ENCODE assay signal across 17 cellular contexts in the genomic region with DNA sequence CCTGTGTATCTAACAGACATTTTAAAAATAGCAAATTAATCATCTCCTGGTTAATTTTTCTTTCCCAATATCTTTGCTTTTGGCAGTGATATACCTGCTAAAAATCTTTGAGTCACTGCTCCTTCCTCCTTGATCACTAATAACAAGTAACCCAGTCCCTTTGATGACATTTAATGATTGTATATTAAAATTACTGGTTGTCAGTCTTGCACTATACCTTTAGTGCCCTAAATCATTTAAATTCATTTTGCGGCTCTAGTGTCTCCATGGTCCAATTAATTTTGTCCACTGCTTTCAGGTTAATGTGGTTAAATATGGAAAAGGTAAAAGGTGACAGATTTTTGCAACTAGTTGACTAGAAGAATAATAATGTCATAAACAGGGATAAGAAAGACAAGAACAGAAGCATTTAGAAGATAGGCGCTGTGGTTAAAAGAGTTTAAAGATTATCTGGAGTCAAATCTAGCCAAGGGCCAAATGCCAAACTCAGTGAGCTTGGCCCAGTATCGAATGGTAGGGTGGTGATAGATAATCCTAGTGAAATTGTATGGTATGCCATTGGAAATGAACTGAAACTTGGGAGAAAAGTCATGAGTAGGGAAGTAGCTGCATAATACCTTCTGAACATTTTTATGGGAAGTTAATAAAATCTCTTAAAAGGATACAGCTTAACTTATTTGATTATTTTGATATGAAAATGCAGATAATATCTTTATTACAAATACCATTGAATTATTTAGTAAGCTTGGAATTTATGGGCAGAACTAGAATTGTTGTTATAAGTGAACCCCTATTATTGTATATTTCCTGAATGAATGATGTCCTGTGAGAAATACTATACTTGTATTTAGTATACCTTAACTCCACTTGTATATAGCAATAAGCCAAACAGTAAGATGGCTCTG.
DNase-seq lines count a peak whose midpoint lies in the region; ATAC-seq and TF ChIP-seq lines count a peak whose summit lies in the region.
"Had no signal": no experiment of that assay in that cellular context is flagged by ENCODE, and none has a peak within 500 bp of the region (broad histone marks: within the 10 kb centered on the region; RNA-seq: fewer than 3 reads in every experiment).

No MANE protein-coding gene starts in this region.

- no peaks in the 10 kb centered on the region for H3K9me3 ChIP-seq in PC-9 (ENCODE audit: insufficient read depth, low read depth)
- no peaks in the 10 kb centered on the region for H3K9me3 ChIP-seq in CD8-positive, alpha-beta memory T cell (ENCODE audit: low read length)

- H3K27ac Mint-ChIP-seq in activated naive CD4-positive, alpha-beta T cell treated with anti-CD3 and anti-CD28 coated beads, Interleukin-2, amount 50 U/mL, for 24 hours = peak overlapping the region; percentile 88
- H3K27ac Mint-ChIP-seq in central memory CD8-positive, alpha-beta T cell (ENCODE audit: low read depth) = peak overlapping the region; percentile 3
- peak overlapping the region in 1 of 2 donors; percentile 84 for H3K27ac Mint-ChIP-seq in stimulated activated naive CD8-positive, alpha-beta T cell treated with anti-CD3 and anti-CD28 coated beads, Interleukin-15, amount 100 ng/mL, for 72 hours
- H3K27ac Mint-ChIP-seq in CD8-positive, alpha-beta memory T cell = peak overlapping the region in 3 of 8 donors; percentile 1 to 90 (median 10)
- H3K27ac Mint-ChIP-seq: neural progenitor cell; T-helper 1 cell treated with Interleukin-12 subunit alpha and Interleukin-12 subunit beta and Interleukin-4 antibody, amounts not matched to agents 30 μg/mL and 1 μg/mL, for 36 hours had no signal

- no peak for TF ChIP-seq CTCF in PC-9 (conservative IDR thresholded peaks at IDR 0.05)

- ATAC-seq in central memory CD8-positive, alpha-beta T cell (replicated peaks; ENCODE audit: extremely low read depth, poor library complexity, severe bottlenecking) = no peak
- ATAC-seq in stimulated activated naive CD8-positive, alpha-beta T cell treated with anti-CD3 and anti-CD28 coated beads, Interleukin-15, amount 100 ng/mL, for 72 hours = no peak

- peaks cover 37% of the 10 kb centered on the region for H3K36me3 Mint-ChIP-seq in activated naive CD4-positive, alpha-beta T cell treated with anti-CD3 and anti-CD28 coated beads, Interleukin-2, amount 50 U/mL, for 24 hours
- peaks cover 36% of the 10 kb centered on the region for H3K36me3 Mint-ChIP-seq in central memory CD8-positive, alpha-beta T cell (ENCODE audit: insufficient read depth)
- H3K36me3 Mint-ChIP-seq in CD8-positive, alpha-beta memory T cell = peaks cover 31 to 72% (median 32%) of the 10 kb centered on the region in 3 donors

- H3K27me3 ChIP-seq in PC-9 (ENCODE audit: insufficient read depth, low read depth) = no peaks in the 10 kb centered on the region
- no peaks in the 10 kb centered on the region for H3K27me3 ChIP-seq in CD8-positive, alpha-beta memory T cell (ENCODE audit: insufficient read depth, low read length, poor library complexity, severe bottlenecking)
- H3K27me3 ChIP-seq: hepatocyte, neural progenitor cell had no signal

- peaks cover 28% of the 10 kb centered on the region for H3K36me3 ChIP-seq in PC-9 (ENCODE audit: low read depth)
- peaks cover 20% of the 10 kb centered on the region for H3K36me3 ChIP-seq in CD8-positive, alpha-beta memory T cell (ENCODE audit: insufficient read depth, low read length)

- no peak for DNase-seq in activated naive CD4-positive, alpha-beta T cell treated with Interleukin-2 at 50 U/mL for 16 hours
- DNase-seq in PC-9 = peak in 1 of 2 experiments; percentile 51
- no peak for DNase-seq in central memory CD8-positive, alpha-beta T cell (ENCODE audit: low spot score in 2 of 2)
- DNase-seq in stimulated activated naive CD8-positive, alpha-beta T cell treated with anti-CD3 and anti-CD28 coated beads, Interleukin-15, amount 100 ng/mL, for 72 hours = no peak
- no peak for DNase-seq in CD8-positive, alpha-beta memory T cell
- no peak for DNase-seq in cerebellar nuclear complex (lab: John Stamatoyannopoulos, UW)
- no peak for DNase-seq in epidermal melanocyte (ENCODE audit: insufficient read length, low spot score)
- DNase-seq: activated CD4-positive, CD25-positive, alpha-beta regulatory T cell; activated CD8-positive, alpha-beta memory T cell treated with anti-CD3 and anti-CD28 coated beads, Interleukin-2, amount 50 U/mL, for 48 hours; kidney; MM.1S; NCI-H1694; NCI-H2227 treated with DMSO at 0.1 percent for 48 hours had no signal

- H3F3A ChIP-seq in PC-9 (ENCODE audit: insufficient read depth, low read depth) = peaks cover 22% of the 10 kb centered on the region

- H3K4me1 ChIP-seq in PC-9 (replicated peaks; ENCODE audit: insufficient read depth) = peaks cover 24% of the 10 kb centered on the region
- H3K4me1 ChIP-seq in CD8-positive, alpha-beta memory T cell (ENCODE audit: insufficient read depth, low read length) = peaks cover 5% of the 10 kb centered on the region
- H3K4me1 ChIP-seq: neural progenitor cell had no signal

- no peak overlapping the region for H3K4me3 ChIP-seq in PC-9
- no peak overlapping the region for H3K4me3 ChIP-seq in CD8-positive, alpha-beta memory T cell (ENCODE audit: low read length)
- H3K4me3 ChIP-seq: hepatocyte, neural progenitor cell had no signal

- H3K9me2 ChIP-seq in PC-9 (ENCODE audit: insufficient read depth) = 0 out of 2 replicates have a peak, but pooled peaks cover 4% of the 10 kb centered on the region

- no peak overlapping the region for H3K4me3 Mint-ChIP-seq in activated naive CD4-positive, alpha-beta T cell treated with anti-CD3 and anti-CD28 coated beads, Interleukin-2, amount 50 U/mL, for 24 hours
- no peak overlapping the region for H3K4me3 Mint-ChIP-seq in central memory CD8-positive, alpha-beta T cell
- H3K4me3 Mint-ChIP-seq in stimulated activated naive CD8-positive, alpha-beta T cell treated with anti-CD3 and anti-CD28 coated beads, Interleukin-15, amount 100 ng/mL, for 72 hours = peak overlapping the region; percentile 9 to 18
- no peak overlapping the region for H3K4me3 Mint-ChIP-seq in CD8-positive, alpha-beta memory T cell
- H3K4me3 Mint-ChIP-seq: neural progenitor cell had no signal

- POLR2A ChIA-PET in PC-9 (lab: Charles Lee; ENCODE audit: unreplicated experiment) = interaction anchor here (0.6 to 0.7 kb wide), 2 partner anchors 925 to 1255 kb away, joined by 11 to 12 read pairs; partner anchors contain the start of gene SRSF5
- POLR2A ChIA-PET in CD8-positive, alpha-beta memory T cell (lab: Charles Lee) = no interaction called here

- CTCF ChIA-PET in PC-9 (lab: Charles Lee) = interaction anchor here (0.7 to 1.1 kb wide), 2 partner anchors 11 to 117 kb away, joined by 3 read pairs; no protein-coding TSS in a partner anchor
- CTCF ChIA-PET in CD8-positive, alpha-beta memory T cell (lab: Charles Lee) = no interaction called here

- 0 out of 2 replicates have a peak, but pooled peaks cover 3% of the 10 kb centered on the region for H4K20me1 ChIP-seq in PC-9 (ENCODE audit: insufficient read depth)

- no peaks in the 10 kb centered on the region for H3K79me2 ChIP-seq in PC-9 (ENCODE audit: low read depth)
- H3K79me2 ChIP-seq: hepatocyte had no signal

- peaks cover 39% of the 10 kb centered on the region for H3K4me1 Mint-ChIP-seq in activated naive CD4-positive, alpha-beta T cell treated with anti-CD3 and anti-CD28 coated beads, Interleukin-2, amount 50 U/mL, for 24 hours
- H3K4me1 Mint-ChIP-seq in central memory CD8-positive, alpha-beta T cell = peaks cover 27% of the 10 kb centered on the region
- peaks cover 30% of the 10 kb centered on the region for H3K4me1 Mint-ChIP-seq in stimulated activated naive CD8-positive, alpha-beta T cell treated with anti-CD3 and anti-CD28 coated beads, Interleukin-15, amount 100 ng/mL, for 72 hours
- peaks cover 36 to 47% (median 42%) of the 10 kb centered on the region in 3 donors for H3K4me1 Mint-ChIP-seq in CD8-positive, alpha-beta memory T cell
- H3K4me1 Mint-ChIP-seq: neural progenitor cell had no signal

- H3K4me2 ChIP-seq in PC-9 = peak overlapping the region; percentile 52
- H3K4me2 ChIP-seq: hepatocyte, neural progenitor cell had no signal

- BruUV-seq in PC-9 (replicated peaks; lab: Mats Ljungman, UMichigan) = no TSS peak

- H3K9me3 Mint-ChIP-seq in activated naive CD4-positive, alpha-beta T cell treated with anti-CD3 and anti-CD28 coated beads, Interleukin-2, amount 50 U/mL, for 24 hours = no peaks in the 10 kb centered on the region
- H3K9me3 Mint-ChIP-seq in central memory CD8-positive, alpha-beta T cell = no peaks in the 10 kb centered on the region
- H3K9me3 Mint-ChIP-seq in stimulated activated naive CD8-positive, alpha-beta T cell treated with anti-CD3 and anti-CD28 coated beads, Interleukin-15, amount 100 ng/mL, for 72 hours = peaks cover 0 to 8% of the 10 kb centered on the region in 2 donors
- H3K9me3 Mint-ChIP-seq in CD8-positive, alpha-beta memory T cell = peaks cover 0 to 7% (median 3%) of the 10 kb centered on the region in 5 donors

- intact Hi-C loops in PC-9 (cut with micrococcal nuclease; ENCODE audit: unreplicated experiment) = no loop called here

- H2AFZ ChIP-seq in PC-9 = no peak overlapping the region
- H2AFZ ChIP-seq: hepatocyte, neural progenitor cell had no signal

- H3K27ac ChIP-seq in PC-9 = peak overlapping the region; percentile 51
- no peak overlapping the region for H3K27ac ChIP-seq in CD8-positive, alpha-beta memory T cell (ENCODE audit: low read depth, low read length)
- H3K27ac ChIP-seq: hepatocyte, neural progenitor cell had no signal

- H3K27me3 Mint-ChIP-seq in activated naive CD4-positive, alpha-beta T cell treated with anti-CD3 and anti-CD28 coated beads, Interleukin-2, amount 50 U/mL, for 24 hours = no peaks in the 10 kb centered on the region
- no peaks in the 10 kb centered on the region for H3K27me3 Mint-ChIP-seq in central memory CD8-positive, alpha-beta T cell
- H3K27me3 Mint-ChIP-seq in stimulated activated naive CD8-positive, alpha-beta T cell treated with anti-CD3 and anti-CD28 coated beads, Interleukin-15, amount 100 ng/mL, for 72 hours = no peaks in the 10 kb centered on the region
- no peaks in the 10 kb centered on the region for H3K27me3 Mint-ChIP-seq in CD8-positive, alpha-beta memory T cell

Comparison
In these comparisons a context has a peak if more than half of its experiments do, and no peak if none do; other contexts are left out.
1. H3K4me3 Mint-ChIP-seq: peak in stimulated activated naive CD8-positive, alpha-beta T cell treated with anti-CD3 and anti-CD28 coated beads, Interleukin-15, amount 100 ng/mL, for 72 hours (2 of 2); none in activated naive CD4-positive, alpha-beta T cell treated with anti-CD3 and anti-CD28 coated beads, Interleukin-2, amount 50 U/mL, for 24 hours (single experiment), central memory CD8-positive, alpha-beta T cell (single experiment) and CD8-positive, alpha-beta memory T cell (0 of 7).